In genomic region chr2:195536863-195537262, GRCh38 we compare ENCODE assay signal across 15 cellular contexts.
DNase-seq lines count a peak whose midpoint lies in the region; ATAC-seq, FAIRE-seq and TF ChIP-seq lines count a peak whose summit lies in the region.
"Had no signal": no experiment of that assay in that cellular context is flagged by ENCODE, and none has a peak within 500 bp of the region (broad histone marks: within the 10 kb centered on the region; RNA-seq: fewer than 3 reads in every experiment).

No MANE protein-coding gene starts in this region.

- H3K9me3 ChIP-seq in A549 (no peaks in the 10 kb centered on the region), lower lobe of right lung (no peaks in the 10 kb centered on the region)
- no peaks in the 10 kb centered on the region for H3K9me3 ChIP-seq in CD8-positive, alpha-beta memory T cell (ENCODE audit: low read length)

- intact Hi-C loops in activated B cell treated with CpG ODN at 0.5 μM for 24 hours (cut with micrococcal nuclease) (loop anchor here (1.0 kb wide), 3 partner anchors 22 to 122 kb away; no protein-coding TSS in a partner anchor), lower lobe of right lung (cut with DNase I) (no loop called here), left colon (cut with DNase I, micrococcal nuclease) (no loop called here)

- POLR2A ChIA-PET in A549 (lab: Yijun Ruan, JAX) (no interaction called here), activated B cell treated with CpG ODN at 0.5 μM for 24 hours (lab: Charles Lee) (interaction anchor here (0.8 to 9.4 kb wide), 4 partner anchors 15 to 123 kb away, joined by 3 to 126 read pairs (median 76); partner anchors contain the start of gene SLC39A10)
- POLR2A ChIA-PET in CD8-positive, alpha-beta memory T cell (lab: Charles Lee), result interaction anchor here (1.7 to 5.9 kb wide), 3 partner anchors 24 to 123 kb away, joined by 4 to 72 read pairs (median 56); partner anchors contain the start of gene SLC39A10

- no peak for DNase-seq in A549 (ENCODE audit: low read depth in 1 of 2, low spot score in 1 of 2)
- DNase-seq in CD8-positive, alpha-beta memory T cell, result no peak
- no peak for DNase-seq in activated B cell treated with CpG ODN at 0.5 μM for 24 hours
- DNase-seq in lower lobe of right lung, result no peak
- no peak for DNase-seq in left colon
- no peak for DNase-seq in NCI-H146 treated with DMSO at 0.1 percent for 48 hours (lab: John Stamatoyannopoulos, UW; ENCODE audit: unreplicated experiment)
- DNase-seq: DMS79, glutamatergic neuron, HCEC 1CT, MG63 had no signal

- no peak overlapping the region for H3K4me2 ChIP-seq in A549

- H3K36me3 ChIP-seq in CD8-positive, alpha-beta memory T cell (ENCODE audit: insufficient read depth, low read length), result no peaks in the 10 kb centered on the region
- H3K36me3 ChIP-seq in lower lobe of right lung, result no peaks in the 10 kb centered on the region
- H3K36me3 ChIP-seq: MG63 had no signal

- no peak for TF ChIP-seq EP300 in A549 (IDR thresholded peaks at IDR 0.05)

- TF ChIP-seq CTCF in A549 (IDR thresholded peaks at IDR 0.05) (no peak), activated B cell treated with CpG ODN at 0.5 μM for 24 hours (IDR thresholded peaks at IDR 0.05) (no peak), lower lobe of right lung (IDR thresholded peaks at IDR 0.05) (no peak)

- H3K9me3 Mint-ChIP-seq in CD8-positive, alpha-beta memory T cell, result peaks cover 0 to 4% (median 0%) of the 10 kb centered on the region in 5 donors
- H3K9me3 Mint-ChIP-seq in activated B cell treated with CpG ODN at 0.5 μM for 24 hours, result peaks cover 3% of the 10 kb centered on the region

- ATAC-seq in A549 (no peak), activated B cell treated with CpG ODN at 0.5 μM for 24 hours (ENCODE audit: low read depth) (no peak), lower lobe of right lung (no peak), left colon (no peak), HG03025 (IDR thresholded peaks at IDR 0.05; ENCODE audit: low FRiP score, unreplicated experiment) (no peak), HG02852 (IDR thresholded peaks at IDR 0.05; ENCODE audit: unreplicated experiment) (no peak)

- no peak for TF ChIP-seq RAD21 in A549 (conservative IDR thresholded peaks at IDR 0.05 in 1 of 2, IDR thresholded peaks at IDR 0.05 in 1 of 2)

- no peaks in the 10 kb centered on the region for H3K27me3 Mint-ChIP-seq in CD8-positive, alpha-beta memory T cell
- no peaks in the 10 kb centered on the region for H3K27me3 Mint-ChIP-seq in activated B cell treated with CpG ODN at 0.5 μM for 24 hours

- peaks cover 0 to 7% (median 1%) of the 10 kb centered on the region in 3 donors for H3K36me3 Mint-ChIP-seq in CD8-positive, alpha-beta memory T cell
- H3K36me3 Mint-ChIP-seq in activated B cell treated with CpG ODN at 0.5 μM for 24 hours (ENCODE audit: low read depth), result no peaks in the 10 kb centered on the region
- H3K36me3 Mint-ChIP-seq: mesothelial cell of epicardium had no signal

- peak overlapping the region; percentile 63 to 95 (median 84) for H3K27ac Mint-ChIP-seq in CD8-positive, alpha-beta memory T cell
- H3K27ac Mint-ChIP-seq in activated B cell treated with CpG ODN at 0.5 μM for 24 hours, result peak overlapping the region; percentile 97
- H3K27ac Mint-ChIP-seq: mesothelial cell of epicardium had no signal

- peak overlapping the region in 6 of 7 donors; percentile 34 to 88 (median 69) for H3K4me3 Mint-ChIP-seq in CD8-positive, alpha-beta memory T cell
- peak overlapping the region; percentile 59 for H3K4me3 Mint-ChIP-seq in activated B cell treated with CpG ODN at 0.5 μM for 24 hours
- H3K4me3 Mint-ChIP-seq: mesothelial cell of epicardium had no signal

- CTCF ChIA-PET in A549 (lab: Yijun Ruan, JAX), result no interaction called here
- CTCF ChIA-PET in CD8-positive, alpha-beta memory T cell (lab: Charles Lee), result interaction anchor here (1.2 to 4.6 kb wide), 6 partner anchors 22 to 123 kb away, joined by 3 to 38 read pairs (median 9); partner anchors contain the start of gene SLC39A10
- CTCF ChIA-PET in activated B cell treated with CpG ODN at 0.5 μM for 24 hours (lab: Charles Lee), result interaction anchor here (1.1 to 2.3 kb wide), 3 partner anchors 11 to 123 kb away, joined by 3 to 11 read pairs (median 10); no protein-coding TSS in a partner anchor

- WGBS in A549 (ENCODE audit: missing lambda C conversion rate), result 68% methylated on average over 2 of the region's 2 CpGs

- no peak overlapping the region for H3K4me3 ChIP-seq in A549
- H3K4me3 ChIP-seq in CD8-positive, alpha-beta memory T cell (ENCODE audit: low read length), result peak overlapping the region; percentile 27
- no peak overlapping the region for H3K4me3 ChIP-seq in lower lobe of right lung
- H3K4me3 ChIP-seq: coronary artery, MG63 had no signal

- H3K27ac ChIP-seq in A549 (peak overlapping the region; percentile 21 to 65; a peak in 4 of 6 replicates), lower lobe of right lung (peak overlapping the region; percentile 5)
- no peak overlapping the region for H3K27ac ChIP-seq in CD8-positive, alpha-beta memory T cell (ENCODE audit: low read depth, low read length)
- H3K27ac ChIP-seq: coronary artery had no signal

- TF ChIP-seq POLR2A in A549 (IDR thresholded peaks at IDR 0.05; ENCODE audit: low read length), result no peak

- no peak for FAIRE-seq in A549 (lab: Jason Lieb, UNC)
- FAIRE-seq: islet of Langerhans had no signal

- H3K4me1 ChIP-seq in A549, result peaks cover 43% of the 10 kb centered on the region
- H3K4me1 ChIP-seq in CD8-positive, alpha-beta memory T cell (ENCODE audit: insufficient read depth, low read length), result peaks cover 74% of the 10 kb centered on the region
- H3K4me1 ChIP-seq in lower lobe of right lung, result peaks cover 39% of the 10 kb centered on the region

- H3K4me1 Mint-ChIP-seq in CD8-positive, alpha-beta memory T cell, result peaks cover 76 to 93% (median 92%) of the 10 kb centered on the region in 3 donors
- peaks cover 71% of the 10 kb centered on the region for H3K4me1 Mint-ChIP-seq in activated B cell treated with CpG ODN at 0.5 μM for 24 hours

- H3K27me3 ChIP-seq in CD8-positive, alpha-beta memory T cell (ENCODE audit: insufficient read depth, low read length, poor library complexity, severe bottlenecking), result no peaks in the 10 kb centered on the region
- no peaks in the 10 kb centered on the region for H3K27me3 ChIP-seq in lower lobe of right lung (ENCODE audit: low read depth)
- H3K27me3 ChIP-seq: MG63 had no signal

TF ChIP-seq in A549, 52 proteins besides CTCF, POLR2A, EP300 and RAD21:
- TF ChIP-seq KDM5A (IDR thresholded peaks at IDR 0.05) (no peak), ZFP36 (IDR thresholded peaks at IDR 0.05; ENCODE audit: borderline replicate concordance, partially characterized antibody) (no peak), MAZ (IDR thresholded peaks at IDR 0.05; ENCODE audit: borderline replicate concordance, low read depth, low read length) (no peak), JUN (IDR thresholded peaks at IDR 0.05) (no peak), ELK1 (IDR thresholded peaks at IDR 0.05; ENCODE audit: low read depth, low read length) (no peak), MAFK (IDR thresholded peaks at IDR 0.05; ENCODE audit: partially characterized antibody) (no peak), NFE2L2 (conservative IDR thresholded peaks at IDR 0.05; ENCODE audit: low read length) (no peak), ZSCAN20 (CRISPR knock-in tag; IDR thresholded peaks at IDR 0.05) (no peak), NR3C1 (IDR thresholded peaks at IDR 0.05) (no peak)
- TF ChIP-seq, protein P1, sequence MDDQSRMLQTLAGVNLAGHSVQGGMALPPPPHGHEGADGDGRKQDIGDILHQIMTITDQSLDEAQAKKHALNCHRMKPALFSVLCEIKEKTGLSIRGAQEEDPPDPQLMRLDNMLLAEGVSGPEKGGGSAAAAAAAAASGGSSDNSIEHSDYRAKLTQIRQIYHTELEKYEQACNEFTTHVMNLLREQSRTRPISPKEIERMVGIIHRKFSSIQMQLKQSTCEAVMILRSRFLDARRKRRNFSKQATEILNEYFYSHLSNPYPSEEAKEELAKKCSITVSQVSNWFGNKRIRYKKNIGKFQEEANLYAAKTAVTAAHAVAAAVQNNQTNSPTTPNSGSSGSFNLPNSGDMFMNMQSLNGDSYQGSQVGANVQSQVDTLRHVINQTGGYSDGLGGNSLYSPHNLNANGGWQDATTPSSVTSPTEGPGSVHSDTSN (IDR thresholded peaks at IDR 0.05), result no peak
TF ChIP-seq in A549: peak in this region for 0.
